8 cellular contexts compared by ENCODE assay signal in the genomic region with DNA sequence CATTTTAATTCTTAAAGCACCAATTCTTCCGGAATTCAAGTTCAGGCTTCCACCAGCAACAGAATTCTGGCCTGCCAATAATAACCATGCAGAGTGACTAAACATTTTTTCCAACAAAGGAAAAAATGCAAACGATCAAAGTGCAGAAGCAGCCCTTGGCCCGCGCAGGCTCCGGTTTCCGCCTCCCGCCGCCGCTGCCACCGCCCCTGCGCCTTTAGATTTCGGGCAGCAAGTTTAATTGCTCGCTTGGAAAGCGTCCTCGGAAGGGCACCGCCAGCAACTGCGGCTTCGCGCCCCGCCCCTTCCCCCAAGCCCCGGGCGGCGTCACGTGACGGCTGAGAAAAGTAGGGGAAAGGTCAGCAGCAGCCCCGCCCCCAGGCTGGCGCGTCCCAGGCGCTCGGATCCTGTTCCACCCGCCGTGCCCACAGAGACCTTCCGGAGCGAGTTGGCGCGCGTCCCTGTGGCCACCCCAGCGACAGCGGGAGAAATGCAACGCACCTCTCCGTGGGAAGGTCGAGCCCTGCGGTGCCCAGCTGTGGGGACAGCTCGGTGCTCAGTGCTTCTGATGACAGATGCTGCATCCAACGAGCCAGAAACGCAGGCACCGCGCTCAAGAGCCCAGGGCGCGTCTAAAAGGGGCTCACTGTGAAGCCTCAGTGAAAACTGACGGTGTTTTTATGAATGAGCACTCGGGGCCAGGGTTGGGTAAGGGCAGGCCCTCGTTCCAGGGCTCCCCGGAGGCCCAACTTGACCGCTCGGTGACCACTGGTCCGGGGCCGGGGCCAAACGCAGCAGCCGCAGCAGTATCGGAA. TPM values are rescaled to one million over a fixed set of nuclear protein-coding genes. Genes with fewer than 3 reads are reported as not detected.
DNase-seq lines count a peak whose midpoint lies in the region; ATAC-seq lines count a peak whose summit lies in the region.

No MANE protein-coding gene starts in this region.

- ATAC-seq in GM18858 (IDR thresholded peaks at IDR 0.05; ENCODE audit: unreplicated experiment) (peak; percentile 29), HG03354 (IDR thresholded peaks at IDR 0.05; ENCODE audit: poor library complexity, severe bottlenecking, unreplicated experiment) (peak; percentile 39), left lobe of liver (peak; percentile 58)

- DNase-seq in A172 (ENCODE audit: low spot score), result peak; percentile 85
- peak; percentile 92 to 99 for DNase-seq in NCI-H526 (lab: John Stamatoyannopoulos, UW)
- DNase-seq in activated CD4-positive, alpha-beta T cell treated with anti-CD3 and anti-CD28 coated beads, Interleukin-2, amount 50 U/mL, for 1 hour, result peak; percentile 94
- DNase-seq in dedifferentiated amniotic fluid mesenchymal stem cell (ENCODE audit: extremely low spot score), result peak; percentile 94
- DNase-seq in left lobe of liver (ENCODE audit: low spot score), result peak; percentile 99
- peak; percentile 93 for DNase-seq in stimulated activated CD4-positive, alpha-beta T cell treated with anti-CD3 and anti-CD28 coated beads, Interleukin-1b, Interleukin-23, amount 100 ng/mL, for 48 hours

RNA-seq across cellular contexts. Expression of a gene that starts 2.5 kb away (rescaled TPM):
- 8.0 and 13.1 TPM in 2 replicates for total RNA-seq in A172 (2014; rRNA removed; shearing (Covaris generic))
- total RNA-seq in left lobe of liver, result 56.6 TPM

Comparison
In these comparisons a context has a peak if more than half of its experiments do, and no peak if none do; other contexts are left out.
1. Peak in every context shown above with its lines: DNase-seq and ATAC-seq.